ENCODE assay signal across 24 cellular contexts in the genomic region with DNA sequence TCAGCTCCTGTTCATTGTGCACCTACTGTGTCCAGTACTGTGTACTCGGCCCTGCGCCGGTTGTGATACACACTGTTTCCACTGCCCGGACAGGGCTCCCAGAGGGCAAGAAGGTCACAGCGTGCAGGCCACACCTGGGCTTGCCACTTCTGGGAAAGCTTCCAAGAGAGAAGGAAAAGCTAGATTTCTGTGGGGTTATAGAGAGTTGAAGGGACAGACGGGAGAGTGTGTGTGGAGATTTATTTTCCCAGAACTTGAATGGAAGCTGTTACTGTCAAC. TPM values are rescaled to one million over a fixed set of nuclear protein-coding genes. Genes with fewer than 3 reads are reported as not detected.
DNase-seq lines count a peak whose midpoint lies in the region; ATAC-seq and TF ChIP-seq lines count a peak whose summit lies in the region.
"Had no signal": no experiment of that assay in that cellular context is flagged by ENCODE, and none has a peak within 500 bp of the region (broad histone marks: within the 10 kb centered on the region; RNA-seq: fewer than 3 reads in every experiment).

No MANE protein-coding gene starts in this region.

- TF ChIP-seq CTCF in osteocyte (IDR thresholded peaks at IDR 0.05), result no peak

- H3K36me3 Mint-ChIP-seq in osteocyte (ENCODE audit: unreplicated experiment), result no peaks in the 10 kb centered on the region

- H3K27ac Mint-ChIP-seq in osteocyte (ENCODE audit: unreplicated experiment), result no peak overlapping the region

- no peaks in the 10 kb centered on the region for H3K27me3 ChIP-seq in layer of hippocampus (ENCODE audit: control insufficient read depth, insufficient read depth, low read length)
- H3K27me3 ChIP-seq: BE2C had no signal

- no peak for ATAC-seq in GM18867 (IDR thresholded peaks at IDR 0.05; ENCODE audit: unreplicated experiment)
- ATAC-seq in GM21723 (IDR thresholded peaks at IDR 0.05; ENCODE audit: unreplicated experiment), result no peak
- ATAC-seq: PC-3 had no signal

- H3K4me3 Mint-ChIP-seq in osteocyte (ENCODE audit: unreplicated experiment), result no peak overlapping the region

- no peaks in the 10 kb centered on the region for H3K9me3 Mint-ChIP-seq in osteocyte (ENCODE audit: unreplicated experiment)

- peak; percentile 60 for DNase-seq in activated effector memory CD4-positive, alpha-beta T cell treated with anti-CD3 and anti-CD28 coated beads, Interleukin-2, amount 50 U/mL, for 16 hours
- DNase-seq in activated effector memory CD4-positive, alpha-beta T cell treated with Interleukin-2 at 50 U/mL for 16 hours, result no peak
- DNase-seq in osteocyte (ENCODE audit: extremely low spot score, unreplicated experiment) (peak; percentile 70), anterior cingulate cortex (lab: John Stamatoyannopoulos, UW) (no peak), HuH-7 (ENCODE audit: low spot score) (no peak)
- DNase-seq: BE2C; Calu3; DMS79 treated with DMSO at 0.1 percent for 48 hours; IMR-90; KG1; MM.1S; NCI-H1417; NCI-H1694; NCI-H2029 treated with DMSO at 0.1 percent for 48 hours; NCI-H446 treated with DMSO at 0.1 percent for 48 hours; NCI-H526; NCI-H82; NK-92 treated with Interleukin-12 subunit alpha and Interleukin-12 subunit beta, amount 100 ng/mL, for 24 hours; PC-3; SHP77 treated with DMSO at 0.1 percent for 48 hours had no signal

- H3K4me1 Mint-ChIP-seq in osteocyte (ENCODE audit: unreplicated experiment), result no peaks in the 10 kb centered on the region

- peak overlapping the region; percentile 2 for H3K27ac ChIP-seq in layer of hippocampus (ENCODE audit: low read depth, low read length)
- H3K27ac ChIP-seq: 22Rv1 had no signal

- peaks cover 22% of the 10 kb centered on the region for H3K27me3 Mint-ChIP-seq in osteocyte (ENCODE audit: unreplicated experiment)

RNA-seq across cellular contexts. Expression of gene CNDP1, which starts 3.8 kb away (rescaled TPM):
- total RNA-seq in osteocyte, result not detected in 2 replicates
- total RNA-seq: Calu3, IMR-90, PC-3 had no signal

RNA-seq across cellular contexts. Expression of gene CNDP2, which starts 34.4 kb away (rescaled TPM):
- total RNA-seq in osteocyte, result 75.2 and 78.8 TPM in 2 replicates

Comparison
In these comparisons a context has a peak if more than half of its experiments do, and no peak if none do; other contexts are left out.
1. DNase-seq: peak in activated effector memory CD4-positive, alpha-beta T cell treated with anti-CD3 and anti-CD28 coated beads, Interleukin-2, amount 50 U/mL, for 16 hours (single experiment) and osteocyte (single experiment); none in activated effector memory CD4-positive, alpha-beta T cell treated with Interleukin-2 at 50 U/mL for 16 hours (single experiment), anterior cingulate cortex (0 of 58) and HuH-7 (single experiment).